8 cellular contexts compared by ENCODE assay signal in the genomic region with DNA sequence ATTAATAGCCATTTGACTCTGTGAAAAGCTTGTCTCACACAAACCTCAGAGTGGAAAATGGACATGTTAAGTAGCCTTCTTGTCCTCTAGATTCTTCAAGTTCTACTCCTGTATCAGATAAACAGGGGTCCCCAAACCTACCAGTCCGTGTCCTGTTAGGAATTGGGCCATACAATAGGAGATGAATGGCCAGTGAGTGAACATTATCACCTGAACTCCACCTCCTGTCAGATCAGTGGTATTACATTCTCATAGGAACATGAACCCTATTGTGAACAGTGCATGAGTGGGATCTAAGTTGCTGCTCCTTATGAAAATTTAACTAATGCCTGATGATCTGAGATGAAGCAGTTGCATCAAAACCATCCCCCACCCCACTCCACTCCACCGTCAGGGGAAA.
DNase-seq lines count a peak whose midpoint lies in the region; ATAC-seq and TF ChIP-seq lines count a peak whose summit lies in the region.

No MANE protein-coding gene starts in this region.

- H3K27ac ChIP-seq in foreskin keratinocyte = no peak overlapping the region

- no peaks in the 10 kb centered on the region for H3K4me1 ChIP-seq in foreskin keratinocyte

- no peaks in the 10 kb centered on the region for H3K27me3 ChIP-seq in foreskin keratinocyte

- peak; percentile 57 for TF ChIP-seq CTCF in foreskin keratinocyte (conservative IDR thresholded peaks at IDR 0.05)

- DNase-seq in DMS114 treated with DMSO at 0.1 percent for 48 hours (lab: John Stamatoyannopoulos, UW; ENCODE audit: unreplicated experiment) = peak; percentile 14
- DNase-seq in NCI-H82 treated with DMSO at 0.1 percent for 48 hours (lab: John Stamatoyannopoulos, UW; ENCODE audit: unreplicated experiment) = peak; percentile 17
- DNase-seq in foreskin keratinocyte = peak in 1 of 2 donors; percentile 9
- DNase-seq in NCI-H2227 treated with DMSO at 0.1 percent for 48 hours (lab: John Stamatoyannopoulos, UW) = no peak
- no peak for DNase-seq in dedifferentiated amniotic fluid mesenchymal stem cell (ENCODE audit: extremely low spot score)

- ATAC-seq in GM21723 (IDR thresholded peaks at IDR 0.05; ENCODE audit: unreplicated experiment) = peak; percentile 62
- ATAC-seq in foreskin keratinocyte = peak; percentile 73
- no peak for ATAC-seq in HG03439 (IDR thresholded peaks at IDR 0.05; ENCODE audit: unreplicated experiment)
- ATAC-seq in GM21619 (IDR thresholded peaks at IDR 0.05; ENCODE audit: unreplicated experiment) = no peak

Comparison
In these comparisons a context has a peak if more than half of its experiments do, and no peak if none do; other contexts are left out.
1. DNase-seq: peak in DMS114 treated with DMSO at 0.1 percent for 48 hours (single experiment) and NCI-H82 treated with DMSO at 0.1 percent for 48 hours (single experiment); none in NCI-H2227 treated with DMSO at 0.1 percent for 48 hours (single experiment) and dedifferentiated amniotic fluid mesenchymal stem cell (single experiment).
2. ATAC-seq: peak in GM21723 (single experiment) and foreskin keratinocyte (single experiment); none in HG03439 (single experiment) and GM21619 (single experiment).